21 cellular contexts compared by ENCODE assay signal in genomic region chr11:88819616-88820015, GRCh38.
"Had no signal": no experiment of that assay in that cellular context is flagged by ENCODE, and none has a peak within 500 bp of the region (broad histone marks: within the 10 kb centered on the region; RNA-seq: fewer than 3 reads in every experiment).

No MANE protein-coding gene starts in this region.

- DNase-seq: colonic mucosa; cortex of kidney; dermis blood vessel endothelial cell; dorsolateral prefrontal cortex; effector CD4-positive, alpha-beta T cell; effector CD8-positive, alpha-beta T cell; effector memory CD4-positive, alpha-beta T cell; effector memory CD8-positive, alpha-beta T cell; endodermal cell; erythroblast; esophagus squamous epithelium; foreskin fibroblast; foreskin keratinocyte; foreskin melanocyte; gastrocnemius medialis; glutamatergic neuron; head of caudate nucleus; heart left ventricle; heart right ventricle had no signal

- ATAC-seq: effector memory CD8-positive, alpha-beta T cell; esophagus mucosa; foreskin keratinocyte; gastrocnemius medialis; gastroesophageal sphincter; heart left ventricle; heart right ventricle had no signal
